ENCODE assay signal across 1 cellular context in genomic region chr4:185211035-185211434, GRCh38.
TF ChIP-seq lines count a peak whose summit lies in the region.

No MANE protein-coding gene starts in this region.

TF ChIP-seq in A549, 52 proteins besides CTCF, POLR2A, EP300 and RAD21 (continued from another document):
- TF ChIP-seq ELK1 (IDR thresholded peaks at IDR 0.05; ENCODE audit: low read depth, low read length) (no peak), HDAC2 (IDR thresholded peaks at IDR 0.05) (no peak), MAZ (IDR thresholded peaks at IDR 0.05; ENCODE audit: borderline replicate concordance, low read depth, low read length) (no peak), RFX5 (IDR thresholded peaks at IDR 0.05) (no peak)
